In the genomic region with DNA sequence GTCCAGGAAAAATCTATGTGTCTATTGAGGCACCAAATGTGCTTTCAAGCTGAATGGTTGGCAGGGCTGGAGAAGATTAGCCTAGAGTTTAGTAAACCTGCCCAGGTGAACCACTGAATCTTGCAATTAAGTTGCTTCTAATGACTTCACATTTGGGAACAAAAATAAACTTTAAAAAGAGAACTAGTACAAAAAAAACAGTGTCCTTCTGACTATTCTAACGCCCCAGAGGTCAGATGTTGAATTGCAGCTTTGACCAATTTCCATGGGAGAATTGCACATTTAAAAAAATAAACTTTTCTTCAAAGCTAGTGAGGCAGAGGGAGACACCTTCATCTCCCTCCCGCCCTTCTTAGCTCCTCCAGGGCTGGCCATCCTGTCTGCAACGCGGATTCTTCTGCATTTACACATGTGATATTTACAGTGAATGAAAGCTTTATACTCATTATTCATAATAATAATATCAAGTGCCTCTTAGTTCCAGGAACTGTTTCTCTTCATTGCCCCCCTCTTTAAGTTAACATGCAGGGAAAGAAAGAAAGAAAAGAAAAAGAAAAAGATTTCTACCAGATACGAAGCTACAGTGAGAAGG, we compare ENCODE assay signal across 13 cellular contexts.
DNase-seq lines count a peak whose midpoint lies in the region; ATAC-seq, FAIRE-seq and TF ChIP-seq lines count a peak whose summit lies in the region.
"Had no signal": no experiment of that assay in that cellular context is flagged by ENCODE, and none has a peak within 500 bp of the region (broad histone marks: within the 10 kb centered on the region; RNA-seq: fewer than 3 reads in every experiment).

No MANE protein-coding gene starts in this region.

- POLR2A ChIA-PET in K562 (lab: Yijun Ruan, JAX) = interaction anchor here (0.9 kb wide), 1 partner anchor 10 kb away, joined by 3 read pairs; no protein-coding TSS in a partner anchor

- no peaks in the 10 kb centered on the region for H3K79me2 ChIP-seq in K562 (ENCODE audit: control insufficient read depth, insufficient read depth, low read length)

- no peak for TF ChIP-seq POLR2A in K562 (conservative IDR thresholded peaks at IDR 0.05)

- peak; percentile 9 for TF ChIP-seq CTCF in CD14-positive monocyte (IDR thresholded peaks at IDR 0.05)
- peak in 2 of 3 experiments; percentile 37 to 48; a peak in 3 of 6 replicates for TF ChIP-seq CTCF in K562 (IDR thresholded peaks at IDR 0.05 in 2 of 3, conservative IDR thresholded peaks at IDR 0.05 in 1 of 3; ENCODE audit: insufficient read depth in 2 of 3, low read depth in 1 of 3, low read length in 3 of 3)
- peak; percentile 41 for TF ChIP-seq CTCF in liver (IDR thresholded peaks at IDR 0.05; ENCODE audit: low read depth, low read length, missing input control)

- H3K4me1 ChIP-seq in K562 (replicated peaks in 1 of 2; ENCODE audit: control insufficient read depth in 2 of 2, insufficient read depth in 2 of 2, low read length in 2 of 2) (no peaks in the 10 kb centered on the region), liver (ENCODE audit: control insufficient read depth in 4 of 4, insufficient read depth in 4 of 4, low read length in 3 of 4) (no peaks in the 10 kb centered on the region)
- H3K4me1 ChIP-seq: SJCRH30 had no signal

- H3K4me3 Mint-ChIP-seq in CD14-positive monocyte = no peak overlapping the region

- H3K36me3 Mint-ChIP-seq in CD14-positive monocyte = no peaks in the 10 kb centered on the region

- TF ChIP-seq RAD21 in K562 (CRISPR knock-in tag; conservative IDR thresholded peaks at IDR 0.05 in 1 of 2, IDR thresholded peaks at IDR 0.05 in 1 of 2) (no peak), liver (IDR thresholded peaks at IDR 0.05) (no peak)

- no peaks in the 10 kb centered on the region for H3K27me3 Mint-ChIP-seq in CD14-positive monocyte (ENCODE audit: low read depth in 3 of 3)

- H3K9ac ChIP-seq in K562 (ENCODE audit: insufficient read depth in 1 of 2, low read depth in 2 of 2, low read length in 2 of 2) = no peak overlapping the region
- no peak overlapping the region for H3K9ac ChIP-seq in liver (ENCODE audit: low read depth in 1 of 2, low read length in 2 of 2)

- no TSS peak for BruUV-seq in K562 (replicated peaks; lab: Mats Ljungman, UMichigan)

- no peak for DNase-seq in CD14-positive monocyte (ENCODE audit: low spot score)
- DNase-seq in HT-29 (ENCODE audit: low spot score) = peak; percentile 31
- DNase-seq in K562 (ENCODE audit: extremely low read depth in 1 of 4, low spot score in 3 of 4) = peak; percentile 9 to 32 (median 26)
- no peak for DNase-seq in stimulated activated CD4-positive, alpha-beta T cell treated with anti-CD3 and anti-CD28 coated beads, Interleukin-4, amount 100 ng/mL, for 4 hours
- DNase-seq in GDM1 (lab: John Stamatoyannopoulos, UW) = no peak
- DNase-seq: amniotic stem cell; NCI-H187; SJCRH30; stimulated activated CD4-positive, alpha-beta T cell treated with anti-CD3 and anti-CD28 coated beads, Interleukin-1b, Interleukin-23, amount 100 ng/mL, for 48 hours had no signal

- CTCF ChIA-PET in K562 (lab: Yijun Ruan, JAX; ENCODE audit: low intra/inter-chr PET ratio) = interaction anchor here (1.0 kb wide), 1 partner anchor 39 kb away, joined by 3 read pairs; no protein-coding TSS in a partner anchor

- in situ Hi-C loops in K562 (cut with MboI) = no loop called here

- H3K4me3 ChIP-seq in K562 (no peak overlapping the region), liver (ENCODE audit: low read depth in 1 of 3, low read length in 3 of 3) (no peak overlapping the region)
- H3K4me3 ChIP-seq: SJCRH30 had no signal

- H3K27me3 ChIP-seq in K562 (ENCODE audit: control insufficient read depth in 2 of 2, insufficient read depth in 2 of 2, low read length in 2 of 2) (peaks cover 20 to 26% of the 10 kb centered on the region in 2 experiments; a peak in 4 of 5 replicates), liver (ENCODE audit: control insufficient read depth in 4 of 4, insufficient read depth in 4 of 4, low read length in 3 of 4) (no peaks in the 10 kb centered on the region)

- H3K4me2 ChIP-seq in K562 (ENCODE audit: insufficient read depth, low read length) = no peak overlapping the region

- H3K27ac Mint-ChIP-seq in CD14-positive monocyte = no peak overlapping the region

- no peaks in the 10 kb centered on the region for H3K9me1 ChIP-seq in K562 (ENCODE audit: control insufficient read depth, insufficient read depth, low read length)

- 0% methylated on average over 5 of the region's 5 CpGs for WGBS in K562 (ENCODE audit: insufficient coverage, low coverage, missing lambda C conversion rate)
- WGBS in liver = 41% methylated on average over 5 of the region's 5 CpGs

- H3K4me1 Mint-ChIP-seq in CD14-positive monocyte = no peaks in the 10 kb centered on the region

- peak; percentile 44 for FAIRE-seq in K562 (lab: Jason Lieb, UNC)
- FAIRE-seq: H1 had no signal

- peaks cover 6% of the 10 kb centered on the region; the same call in 1 of the 2 replicates for H4K20me1 ChIP-seq in K562 (replicated peaks; ENCODE audit: control insufficient read depth, insufficient read depth, low read length)

- H3K36me3 ChIP-seq in K562 (ENCODE audit: control insufficient read depth, insufficient read depth, low read length) = no peaks in the 10 kb centered on the region
- H3K36me3 ChIP-seq in liver (ENCODE audit: control insufficient read depth in 4 of 4, insufficient read depth in 3 of 4, low read depth in 1 of 4, low read length in 3 of 4) = no peaks in the 10 kb centered on the region
- H3K36me3 ChIP-seq: SJCRH30 had no signal

- intact Hi-C loops in CD14-positive monocyte (cut with micrococcal nuclease) (no loop called here), K562 (cut with micrococcal nuclease) (no loop called here)

- H3K27ac ChIP-seq in K562 (ENCODE audit: extremely low read depth, low read depth, low read length) (no peak overlapping the region), liver (ENCODE audit: low read depth in 1 of 2, low read length in 2 of 2) (no peak overlapping the region)
- H3K27ac ChIP-seq: SJCRH30 had no signal

- TF ChIP-seq EP300 in K562 (IDR thresholded peaks at IDR 0.05; ENCODE audit: low read length) = no peak

- peaks cover 0 to 11% (median 2%) of the 10 kb centered on the region in 7 donors for H3K9me3 Mint-ChIP-seq in CD14-positive monocyte

- peak; percentile 51; the same call in 2 of the 3 replicates for ATAC-seq in K562
- ATAC-seq in GM18858 (IDR thresholded peaks at IDR 0.05; ENCODE audit: unreplicated experiment) = no peak
- ATAC-seq in GM21717 (IDR thresholded peaks at IDR 0.05; ENCODE audit: unreplicated experiment) = no peak

- no peaks in the 10 kb centered on the region for H3K9me3 ChIP-seq in K562 (replicated peaks; ENCODE audit: control insufficient read depth, insufficient read depth, low read depth, low read length)
- no peaks in the 10 kb centered on the region for H3K9me3 ChIP-seq in liver (ENCODE audit: control insufficient read depth in 4 of 4, low read length in 3 of 4)
- H3K9me3 ChIP-seq: SJCRH30 had no signal

- no peak overlapping the region for H2AFZ ChIP-seq in K562 (ENCODE audit: low read depth, low read length)

TF ChIP-seq in K562, 482 proteins besides CTCF, POLR2A, EP300 and RAD21:
- TF ChIP-seq TAF9B (IDR thresholded peaks at IDR 0.05; ENCODE audit: partially characterized antibody) = no peak
- no peak for TF ChIP-seq SAP30 (IDR thresholded peaks at IDR 0.05; ENCODE audit: borderline replicate concordance, insufficient read depth, low read depth, low read length, poor library complexity, severe bottlenecking)

TF ChIP-seq in liver, 16 proteins besides CTCF, POLR2A, EP300 and RAD21:
- TF ChIP-seq TAF1 (conservative IDR thresholded peaks at IDR 0.05) = no peak
- TF ChIP-seq YY1 (IDR thresholded peaks at IDR 0.05) = no peak
- no peak for TF ChIP-seq JUND (IDR thresholded peaks at IDR 0.05)
TF ChIP-seq in liver: peak in this region for 0.

Comparison
In these comparisons a context has a peak if more than half of its experiments do, and no peak if none do; other contexts are left out.
1. DNase-seq: peak in HT-29 (single experiment) and K562 (4 of 4); none in CD14-positive monocyte (single experiment), stimulated activated CD4-positive, alpha-beta T cell treated with anti-CD3 and anti-CD28 coated beads, Interleukin-4, amount 100 ng/mL, for 4 hours (0 of 2) and GDM1 (single experiment).
2. Peak in every context shown above with its lines, with median percentiles within 50 percentile points of each other: CTCF ChIP-seq.